1 cellular context compared by ENCODE assay signal in the genomic region with DNA sequence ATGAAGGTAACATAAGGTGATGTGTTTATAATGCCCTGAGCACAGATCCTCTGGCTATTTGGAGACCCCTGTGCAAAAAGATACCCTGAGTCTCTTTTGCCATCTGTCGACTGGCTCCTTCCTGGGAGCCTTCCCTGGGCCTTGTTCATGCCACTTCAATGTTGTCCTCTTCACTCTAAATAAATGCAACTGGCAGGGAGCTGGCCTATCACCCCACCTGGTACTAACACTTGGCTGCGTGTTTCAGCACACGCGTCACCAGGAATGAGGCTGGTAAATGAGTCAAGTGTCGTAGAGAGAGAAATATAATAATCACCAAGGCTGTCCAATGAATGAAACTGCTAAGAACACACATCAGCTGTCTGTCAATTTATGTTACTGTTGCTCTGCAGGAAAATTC.
TF ChIP-seq lines count a peak whose summit lies in the region.

No MANE protein-coding gene starts in this region.

TF ChIP-seq in GM23338, 12 proteins besides CTCF, POLR2A, EP300 and RAD21 (continued from another document):
- TF ChIP-seq, protein P1, sequence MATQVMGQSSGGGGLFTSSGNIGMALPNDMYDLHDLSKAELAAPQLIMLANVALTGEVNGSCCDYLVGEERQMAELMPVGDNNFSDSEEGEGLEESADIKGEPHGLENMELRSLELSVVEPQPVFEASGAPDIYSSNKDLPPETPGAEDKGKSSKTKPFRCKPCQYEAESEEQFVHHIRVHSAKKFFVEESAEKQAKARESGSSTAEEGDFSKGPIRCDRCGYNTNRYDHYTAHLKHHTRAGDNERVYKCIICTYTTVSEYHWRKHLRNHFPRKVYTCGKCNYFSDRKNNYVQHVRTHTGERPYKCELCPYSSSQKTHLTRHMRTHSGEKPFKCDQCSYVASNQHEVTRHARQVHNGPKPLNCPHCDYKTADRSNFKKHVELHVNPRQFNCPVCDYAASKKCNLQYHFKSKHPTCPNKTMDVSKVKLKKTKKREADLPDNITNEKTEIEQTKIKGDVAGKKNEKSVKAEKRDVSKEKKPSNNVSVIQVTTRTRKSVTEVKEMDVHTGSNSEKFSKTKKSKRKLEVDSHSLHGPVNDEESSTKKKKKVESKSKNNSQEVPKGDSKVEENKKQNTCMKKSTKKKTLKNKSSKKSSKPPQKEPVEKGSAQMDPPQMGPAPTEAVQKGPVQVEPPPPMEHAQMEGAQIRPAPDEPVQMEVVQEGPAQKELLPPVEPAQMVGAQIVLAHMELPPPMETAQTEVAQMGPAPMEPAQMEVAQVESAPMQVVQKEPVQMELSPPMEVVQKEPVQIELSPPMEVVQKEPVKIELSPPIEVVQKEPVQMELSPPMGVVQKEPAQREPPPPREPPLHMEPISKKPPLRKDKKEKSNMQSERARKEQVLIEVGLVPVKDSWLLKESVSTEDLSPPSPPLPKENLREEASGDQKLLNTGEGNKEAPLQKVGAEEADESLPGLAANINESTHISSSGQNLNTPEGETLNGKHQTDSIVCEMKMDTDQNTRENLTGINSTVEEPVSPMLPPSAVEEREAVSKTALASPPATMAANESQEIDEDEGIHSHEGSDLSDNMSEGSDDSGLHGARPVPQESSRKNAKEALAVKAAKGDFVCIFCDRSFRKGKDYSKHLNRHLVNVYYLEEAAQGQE (IDR thresholded peaks at IDR 0.05; ENCODE audit: unreplicated experiment) = no peak
- TF ChIP-seq JUNB (IDR thresholded peaks at IDR 0.05; ENCODE audit: unreplicated experiment) (no peak), ZNF331 (CRISPR knock-in tag; IDR thresholded peaks at IDR 0.05; ENCODE audit: low read depth) (no peak), POLR2AphosphoS5 (IDR thresholded peaks at IDR 0.05; ENCODE audit: low read depth) (no peak), STAT1 (IDR thresholded peaks at IDR 0.05; ENCODE audit: unreplicated experiment) (no peak), EZH2 (IDR thresholded peaks at IDR 0.05; ENCODE audit: low read depth, unreplicated experiment) (no peak), ZNF114 (CRISPR knock-in tag; IDR thresholded peaks at IDR 0.05) (no peak)
- TF ChIP-seq, protein P2, sequence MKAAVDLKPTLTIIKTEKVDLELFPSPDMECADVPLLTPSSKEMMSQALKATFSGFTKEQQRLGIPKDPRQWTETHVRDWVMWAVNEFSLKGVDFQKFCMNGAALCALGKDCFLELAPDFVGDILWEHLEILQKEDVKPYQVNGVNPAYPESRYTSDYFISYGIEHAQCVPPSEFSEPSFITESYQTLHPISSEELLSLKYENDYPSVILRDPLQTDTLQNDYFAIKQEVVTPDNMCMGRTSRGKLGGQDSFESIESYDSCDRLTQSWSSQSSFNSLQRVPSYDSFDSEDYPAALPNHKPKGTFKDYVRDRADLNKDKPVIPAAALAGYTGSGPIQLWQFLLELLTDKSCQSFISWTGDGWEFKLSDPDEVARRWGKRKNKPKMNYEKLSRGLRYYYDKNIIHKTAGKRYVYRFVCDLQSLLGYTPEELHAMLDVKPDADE (IDR thresholded peaks at IDR 0.05) = no peak
- TF ChIP-seq, protein P3, sequence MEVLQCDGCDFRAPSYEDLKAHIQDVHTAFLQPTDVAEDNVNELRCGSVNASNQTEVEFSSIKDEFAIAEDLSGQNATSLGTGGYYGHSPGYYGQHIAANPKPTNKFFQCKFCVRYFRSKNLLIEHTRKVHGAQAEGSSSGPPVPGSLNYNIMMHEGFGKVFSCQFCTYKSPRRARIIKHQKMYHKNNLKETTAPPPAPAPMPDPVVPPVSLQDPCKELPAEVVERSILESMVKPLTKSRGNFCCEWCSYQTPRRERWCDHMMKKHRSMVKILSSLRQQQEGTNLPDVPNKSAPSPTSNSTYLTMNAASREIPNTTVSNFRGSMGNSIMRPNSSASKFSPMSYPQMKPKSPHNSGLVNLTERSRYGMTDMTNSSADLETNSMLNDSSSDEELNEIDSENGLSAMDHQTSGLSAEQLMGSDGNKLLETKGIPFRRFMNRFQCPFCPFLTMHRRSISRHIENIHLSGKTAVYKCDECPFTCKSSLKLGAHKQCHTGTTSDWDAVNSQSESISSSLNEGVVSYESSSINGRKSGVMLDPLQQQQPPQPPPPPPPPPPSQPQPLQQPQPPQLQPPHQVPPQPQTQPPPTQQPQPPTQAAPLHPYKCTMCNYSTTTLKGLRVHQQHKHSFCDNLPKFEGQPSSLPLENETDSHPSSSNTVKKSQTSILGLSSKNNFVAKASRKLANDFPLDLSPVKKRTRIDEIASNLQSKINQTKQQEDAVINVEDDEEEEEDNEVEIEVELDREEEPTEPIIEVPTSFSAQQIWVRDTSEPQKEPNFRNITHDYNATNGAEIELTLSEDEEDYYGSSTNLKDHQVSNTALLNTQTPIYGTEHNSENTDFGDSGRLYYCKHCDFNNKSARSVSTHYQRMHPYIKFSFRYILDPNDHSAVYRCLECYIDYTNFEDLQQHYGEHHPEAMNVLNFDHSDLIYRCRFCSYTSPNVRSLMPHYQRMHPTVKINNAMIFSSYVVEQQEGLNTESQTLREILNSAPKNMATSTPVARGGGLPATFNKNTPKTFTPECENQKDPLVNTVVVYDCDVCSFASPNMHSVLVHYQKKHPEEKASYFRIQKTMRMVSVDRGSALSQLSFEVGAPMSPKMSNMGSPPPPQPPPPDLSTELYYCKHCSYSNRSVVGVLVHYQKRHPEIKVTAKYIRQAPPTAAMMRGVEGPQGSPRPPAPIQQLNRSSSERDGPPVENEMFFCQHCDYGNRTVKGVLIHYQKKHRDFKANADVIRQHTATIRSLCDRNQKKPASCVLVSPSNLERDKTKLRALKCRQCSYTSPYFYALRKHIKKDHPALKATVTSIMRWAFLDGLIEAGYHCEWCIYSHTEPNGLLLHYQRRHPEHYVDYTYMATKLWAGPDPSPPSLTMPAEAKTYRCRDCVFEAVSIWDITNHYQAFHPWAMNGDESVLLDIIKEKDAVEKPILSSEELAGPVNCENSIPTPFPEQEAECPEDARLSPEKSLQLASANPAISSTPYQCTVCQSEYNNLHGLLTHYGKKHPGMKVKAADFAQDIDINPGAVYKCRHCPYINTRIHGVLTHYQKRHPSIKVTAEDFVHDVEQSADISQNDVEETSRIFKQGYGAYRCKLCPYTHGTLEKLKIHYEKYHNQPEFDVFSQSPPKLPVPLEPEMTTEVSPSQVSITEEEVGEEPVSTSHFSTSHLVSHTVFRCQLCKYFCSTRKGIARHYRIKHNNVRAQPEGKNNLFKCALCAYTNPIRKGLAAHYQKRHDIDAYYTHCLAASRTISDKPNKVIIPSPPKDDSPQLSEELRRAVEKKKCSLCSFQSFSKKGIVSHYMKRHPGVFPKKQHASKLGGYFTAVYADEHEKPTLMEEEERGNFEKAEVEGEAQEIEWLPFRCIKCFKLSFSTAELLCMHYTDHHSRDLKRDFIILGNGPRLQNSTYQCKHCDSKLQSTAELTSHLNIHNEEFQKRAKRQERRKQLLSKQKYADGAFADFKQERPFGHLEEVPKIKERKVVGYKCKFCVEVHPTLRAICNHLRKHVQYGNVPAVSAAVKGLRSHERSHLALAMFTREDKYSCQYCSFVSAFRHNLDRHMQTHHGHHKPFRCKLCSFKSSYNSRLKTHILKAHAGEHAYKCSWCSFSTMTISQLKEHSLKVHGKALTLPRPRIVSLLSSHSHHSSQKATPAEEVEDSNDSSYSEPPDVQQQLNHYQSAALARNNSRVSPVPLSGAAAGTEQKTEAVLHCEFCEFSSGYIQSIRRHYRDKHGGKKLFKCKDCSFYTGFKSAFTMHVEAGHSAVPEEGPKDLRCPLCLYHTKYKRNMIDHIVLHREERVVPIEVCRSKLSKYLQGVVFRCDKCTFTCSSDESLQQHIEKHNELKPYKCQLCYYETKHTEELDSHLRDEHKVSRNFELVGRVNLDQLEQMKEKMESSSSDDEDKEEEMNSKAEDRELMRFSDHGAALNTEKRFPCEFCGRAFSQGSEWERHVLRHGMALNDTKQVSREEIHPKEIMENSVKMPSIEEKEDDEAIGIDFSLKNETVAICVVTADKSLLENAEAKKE (CRISPR knock-in tag; IDR thresholded peaks at IDR 0.05) = no peak
TF ChIP-seq in GM23338: peak in this region for 0.
